In the genomic region with DNA sequence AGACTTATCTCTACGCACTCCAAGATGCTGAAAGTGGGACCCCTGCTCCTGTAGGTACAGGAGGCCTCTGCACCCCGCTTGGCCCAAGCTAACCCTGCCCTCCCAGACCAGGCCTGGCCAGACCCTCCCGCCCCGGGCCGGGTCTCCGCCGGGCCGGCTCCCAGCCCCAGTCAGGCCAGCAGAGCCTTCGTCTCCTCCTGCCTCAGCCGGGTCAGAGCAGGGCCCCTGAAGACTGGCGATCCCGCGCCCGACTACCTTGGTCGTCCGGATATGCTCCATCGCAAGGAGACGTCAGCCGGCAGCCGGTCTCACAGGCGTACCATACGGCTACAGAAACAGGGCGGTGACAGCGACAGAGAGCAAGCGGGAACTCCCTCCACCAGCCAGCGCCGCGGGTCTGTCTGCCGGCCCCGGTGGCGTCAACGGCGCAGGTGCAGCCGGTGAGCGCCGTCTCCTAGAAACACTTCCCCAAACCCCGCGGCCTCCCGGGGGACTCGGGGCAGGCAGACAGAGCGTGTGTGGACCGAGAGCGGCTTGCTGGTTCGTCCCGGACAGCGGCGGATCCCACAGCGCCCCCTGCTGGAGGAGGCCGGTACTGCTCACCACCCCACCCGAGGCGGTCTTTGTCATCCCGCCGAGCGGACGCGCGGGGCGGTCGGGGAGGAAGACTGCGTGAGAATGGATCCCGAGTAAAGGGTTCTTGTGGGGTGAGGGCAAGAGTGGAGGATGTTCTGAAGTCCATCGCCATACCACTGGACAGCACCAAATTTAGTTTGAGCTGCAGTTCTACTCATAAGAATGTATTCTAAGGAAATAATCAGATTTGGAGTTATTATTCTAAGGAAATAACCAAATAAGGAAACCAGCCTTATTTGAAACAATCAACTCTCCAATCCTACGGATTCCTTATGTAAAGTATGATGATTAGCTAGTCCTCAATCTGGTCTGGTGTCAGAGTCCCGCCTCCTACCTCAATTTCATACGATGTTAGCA, we compare ENCODE assay signal across 1 cellular context.
TF ChIP-seq lines count a peak whose summit lies in the region.

A gene (minus strand): TSS at position 520 of the 993 bp plus-strand sequence. CDS start 241 bp downstream, at position 279.

TF ChIP-seq in HepG2, 621 proteins besides CTCF, POLR2A, EP300 and RAD21 (continued from another document and continues in another):
- TF ChIP-seq, protein P1, sequence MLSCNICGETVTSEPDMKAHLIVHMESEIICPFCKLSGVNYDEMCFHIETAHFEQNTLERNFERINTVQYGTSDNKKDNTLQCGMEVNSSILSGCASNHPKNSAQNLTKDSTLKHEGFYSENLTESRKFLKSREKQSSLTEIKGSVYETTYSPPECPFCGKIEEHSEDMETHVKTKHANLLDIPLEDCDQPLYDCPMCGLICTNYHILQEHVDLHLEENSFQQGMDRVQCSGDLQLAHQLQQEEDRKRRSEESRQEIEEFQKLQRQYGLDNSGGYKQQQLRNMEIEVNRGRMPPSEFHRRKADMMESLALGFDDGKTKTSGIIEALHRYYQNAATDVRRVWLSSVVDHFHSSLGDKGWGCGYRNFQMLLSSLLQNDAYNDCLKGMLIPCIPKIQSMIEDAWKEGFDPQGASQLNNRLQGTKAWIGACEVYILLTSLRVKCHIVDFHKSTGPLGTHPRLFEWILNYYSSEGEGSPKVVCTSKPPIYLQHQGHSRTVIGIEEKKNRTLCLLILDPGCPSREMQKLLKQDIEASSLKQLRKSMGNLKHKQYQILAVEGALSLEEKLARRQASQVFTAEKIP (CRISPR knock-in tag; IDR thresholded peaks at IDR 0.05; ENCODE audit: borderline replicate concordance), result no peak
- TF ChIP-seq, protein P2, sequence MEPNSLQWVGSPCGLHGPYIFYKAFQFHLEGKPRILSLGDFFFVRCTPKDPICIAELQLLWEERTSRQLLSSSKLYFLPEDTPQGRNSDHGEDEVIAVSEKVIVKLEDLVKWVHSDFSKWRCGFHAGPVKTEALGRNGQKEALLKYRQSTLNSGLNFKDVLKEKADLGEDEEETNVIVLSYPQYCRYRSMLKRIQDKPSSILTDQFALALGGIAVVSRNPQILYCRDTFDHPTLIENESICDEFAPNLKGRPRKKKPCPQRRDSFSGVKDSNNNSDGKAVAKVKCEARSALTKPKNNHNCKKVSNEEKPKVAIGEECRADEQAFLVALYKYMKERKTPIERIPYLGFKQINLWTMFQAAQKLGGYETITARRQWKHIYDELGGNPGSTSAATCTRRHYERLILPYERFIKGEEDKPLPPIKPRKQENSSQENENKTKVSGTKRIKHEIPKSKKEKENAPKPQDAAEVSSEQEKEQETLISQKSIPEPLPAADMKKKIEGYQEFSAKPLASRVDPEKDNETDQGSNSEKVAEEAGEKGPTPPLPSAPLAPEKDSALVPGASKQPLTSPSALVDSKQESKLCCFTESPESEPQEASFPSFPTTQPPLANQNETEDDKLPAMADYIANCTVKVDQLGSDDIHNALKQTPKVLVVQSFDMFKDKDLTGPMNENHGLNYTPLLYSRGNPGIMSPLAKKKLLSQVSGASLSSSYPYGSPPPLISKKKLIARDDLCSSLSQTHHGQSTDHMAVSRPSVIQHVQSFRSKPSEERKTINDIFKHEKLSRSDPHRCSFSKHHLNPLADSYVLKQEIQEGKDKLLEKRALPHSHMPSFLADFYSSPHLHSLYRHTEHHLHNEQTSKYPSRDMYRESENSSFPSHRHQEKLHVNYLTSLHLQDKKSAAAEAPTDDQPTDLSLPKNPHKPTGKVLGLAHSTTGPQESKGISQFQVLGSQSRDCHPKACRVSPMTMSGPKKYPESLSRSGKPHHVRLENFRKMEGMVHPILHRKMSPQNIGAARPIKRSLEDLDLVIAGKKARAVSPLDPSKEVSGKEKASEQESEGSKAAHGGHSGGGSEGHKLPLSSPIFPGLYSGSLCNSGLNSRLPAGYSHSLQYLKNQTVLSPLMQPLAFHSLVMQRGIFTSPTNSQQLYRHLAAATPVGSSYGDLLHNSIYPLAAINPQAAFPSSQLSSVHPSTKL (CRISPR knock-in tag; IDR thresholded peaks at IDR 0.05), result peak; percentile 60; the same call in 1 of the 2 replicates
- no peak for TF ChIP-seq REXO4 (CRISPR knock-in tag; IDR thresholded peaks at IDR 0.05; ENCODE audit: borderline replicate concordance)
- no peak for TF ChIP-seq MAFG (CRISPR knock-in tag; IDR thresholded peaks at IDR 0.05)
- no peak for TF ChIP-seq ZNF484 (CRISPR knock-in tag; IDR thresholded peaks at IDR 0.05; ENCODE audit: borderline replicate concordance, low read depth)
- TF ChIP-seq ZNF354B (CRISPR knock-in tag; IDR thresholded peaks at IDR 0.05), result no peak
- 0 out of 2 replicates have a peak, but pooled peaks have one; percentile 14 for TF ChIP-seq RXRB (CRISPR knock-in tag; IDR thresholded peaks at IDR 0.05; ENCODE audit: borderline replicate concordance)
- peak; percentile 78 for TF ChIP-seq SKI (IDR thresholded peaks at IDR 0.05; ENCODE audit: partially characterized antibody)
- TF ChIP-seq, protein P3, sequence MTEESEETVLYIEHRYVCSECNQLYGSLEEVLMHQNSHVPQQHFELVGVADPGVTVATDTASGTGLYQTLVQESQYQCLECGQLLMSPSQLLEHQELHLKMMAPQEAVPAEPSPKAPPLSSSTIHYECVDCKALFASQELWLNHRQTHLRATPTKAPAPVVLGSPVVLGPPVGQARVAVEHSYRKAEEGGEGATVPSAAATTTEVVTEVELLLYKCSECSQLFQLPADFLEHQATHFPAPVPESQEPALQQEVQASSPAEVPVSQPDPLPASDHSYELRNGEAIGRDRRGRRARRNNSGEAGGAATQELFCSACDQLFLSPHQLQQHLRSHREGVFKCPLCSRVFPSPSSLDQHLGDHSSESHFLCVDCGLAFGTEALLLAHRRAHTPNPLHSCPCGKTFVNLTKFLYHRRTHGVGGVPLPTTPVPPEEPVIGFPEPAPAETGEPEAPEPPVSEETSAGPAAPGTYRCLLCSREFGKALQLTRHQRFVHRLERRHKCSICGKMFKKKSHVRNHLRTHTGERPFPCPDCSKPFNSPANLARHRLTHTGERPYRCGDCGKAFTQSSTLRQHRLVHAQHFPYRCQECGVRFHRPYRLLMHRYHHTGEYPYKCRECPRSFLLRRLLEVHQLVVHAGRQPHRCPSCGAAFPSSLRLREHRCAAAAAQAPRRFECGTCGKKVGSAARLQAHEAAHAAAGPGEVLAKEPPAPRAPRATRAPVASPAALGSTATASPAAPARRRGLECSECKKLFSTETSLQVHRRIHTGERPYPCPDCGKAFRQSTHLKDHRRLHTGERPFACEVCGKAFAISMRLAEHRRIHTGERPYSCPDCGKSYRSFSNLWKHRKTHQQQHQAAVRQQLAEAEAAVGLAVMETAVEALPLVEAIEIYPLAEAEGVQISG (CRISPR knock-in tag; IDR thresholded peaks at IDR 0.05), result peak; percentile 99
- TF ChIP-seq, protein P4, sequence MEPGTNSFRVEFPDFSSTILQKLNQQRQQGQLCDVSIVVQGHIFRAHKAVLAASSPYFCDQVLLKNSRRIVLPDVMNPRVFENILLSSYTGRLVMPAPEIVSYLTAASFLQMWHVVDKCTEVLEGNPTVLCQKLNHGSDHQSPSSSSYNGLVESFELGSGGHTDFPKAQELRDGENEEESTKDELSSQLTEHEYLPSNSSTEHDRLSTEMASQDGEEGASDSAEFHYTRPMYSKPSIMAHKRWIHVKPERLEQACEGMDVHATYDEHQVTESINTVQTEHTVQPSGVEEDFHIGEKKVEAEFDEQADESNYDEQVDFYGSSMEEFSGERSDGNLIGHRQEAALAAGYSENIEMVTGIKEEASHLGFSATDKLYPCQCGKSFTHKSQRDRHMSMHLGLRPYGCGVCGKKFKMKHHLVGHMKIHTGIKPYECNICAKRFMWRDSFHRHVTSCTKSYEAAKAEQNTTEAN (CRISPR knock-in tag; conservative IDR thresholded peaks at IDR 0.05), result no peak
- no peak for TF ChIP-seq ZNF629 (CRISPR knock-in tag; conservative IDR thresholded peaks at IDR 0.05)
- TF ChIP-seq SSRP1 (CRISPR knock-in tag; IDR thresholded peaks at IDR 0.05), result no peak
- no peak for TF ChIP-seq ZNF296 (CRISPR knock-in tag; conservative IDR thresholded peaks at IDR 0.05)
- TF ChIP-seq ZNF326 (CRISPR knock-in tag; IDR thresholded peaks at IDR 0.05; ENCODE audit: borderline replicate concordance), result no peak
- TF ChIP-seq, protein P5, sequence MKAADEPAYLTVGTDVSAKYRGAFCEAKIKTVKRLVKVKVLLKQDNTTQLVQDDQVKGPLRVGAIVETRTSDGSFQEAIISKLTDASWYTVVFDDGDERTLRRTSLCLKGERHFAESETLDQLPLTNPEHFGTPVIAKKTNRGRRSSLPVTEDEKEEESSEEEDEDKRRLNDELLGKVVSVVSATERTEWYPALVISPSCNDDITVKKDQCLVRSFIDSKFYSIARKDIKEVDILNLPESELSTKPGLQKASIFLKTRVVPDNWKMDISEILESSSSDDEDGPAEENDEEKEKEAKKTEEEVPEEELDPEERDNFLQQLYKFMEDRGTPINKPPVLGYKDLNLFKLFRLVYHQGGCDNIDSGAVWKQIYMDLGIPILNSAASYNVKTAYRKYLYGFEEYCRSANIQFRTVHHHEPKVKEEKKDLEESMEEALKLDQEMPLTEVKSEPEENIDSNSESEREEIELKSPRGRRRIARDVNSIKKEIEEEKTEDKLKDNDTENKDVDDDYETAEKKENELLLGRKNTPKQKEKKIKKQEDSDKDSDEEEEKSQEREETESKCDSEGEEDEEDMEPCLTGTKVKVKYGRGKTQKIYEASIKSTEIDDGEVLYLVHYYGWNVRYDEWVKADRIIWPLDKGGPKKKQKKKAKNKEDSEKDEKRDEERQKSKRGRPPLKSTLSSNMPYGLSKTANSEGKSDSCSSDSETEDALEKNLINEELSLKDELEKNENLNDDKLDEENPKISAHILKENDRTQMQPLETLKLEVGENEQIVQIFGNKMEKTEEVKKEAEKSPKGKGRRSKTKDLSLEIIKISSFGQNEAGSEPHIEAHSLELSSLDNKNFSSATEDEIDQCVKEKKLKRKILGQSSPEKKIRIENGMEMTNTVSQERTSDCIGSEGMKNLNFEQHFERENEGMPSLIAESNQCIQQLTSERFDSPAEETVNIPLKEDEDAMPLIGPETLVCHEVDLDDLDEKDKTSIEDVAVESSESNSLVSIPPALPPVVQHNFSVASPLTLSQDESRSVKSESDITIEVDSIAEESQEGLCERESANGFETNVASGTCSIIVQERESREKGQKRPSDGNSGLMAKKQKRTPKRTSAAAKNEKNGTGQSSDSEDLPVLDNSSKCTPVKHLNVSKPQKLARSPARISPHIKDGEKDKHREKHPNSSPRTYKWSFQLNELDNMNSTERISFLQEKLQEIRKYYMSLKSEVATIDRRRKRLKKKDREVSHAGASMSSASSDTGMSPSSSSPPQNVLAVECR (CRISPR knock-in tag; IDR thresholded peaks at IDR 0.05; ENCODE audit: borderline replicate concordance), result peak; percentile 84; the same call in 1 of the 2 replicates
- peak; percentile 25; the same call in 1 of the 2 replicates for TF ChIP-seq FOXA3 (CRISPR knock-in tag; IDR thresholded peaks at IDR 0.05)
- TF ChIP-seq MED13 (CRISPR knock-in tag; IDR thresholded peaks at IDR 0.05), result no peak
- TF ChIP-seq, protein P6, sequence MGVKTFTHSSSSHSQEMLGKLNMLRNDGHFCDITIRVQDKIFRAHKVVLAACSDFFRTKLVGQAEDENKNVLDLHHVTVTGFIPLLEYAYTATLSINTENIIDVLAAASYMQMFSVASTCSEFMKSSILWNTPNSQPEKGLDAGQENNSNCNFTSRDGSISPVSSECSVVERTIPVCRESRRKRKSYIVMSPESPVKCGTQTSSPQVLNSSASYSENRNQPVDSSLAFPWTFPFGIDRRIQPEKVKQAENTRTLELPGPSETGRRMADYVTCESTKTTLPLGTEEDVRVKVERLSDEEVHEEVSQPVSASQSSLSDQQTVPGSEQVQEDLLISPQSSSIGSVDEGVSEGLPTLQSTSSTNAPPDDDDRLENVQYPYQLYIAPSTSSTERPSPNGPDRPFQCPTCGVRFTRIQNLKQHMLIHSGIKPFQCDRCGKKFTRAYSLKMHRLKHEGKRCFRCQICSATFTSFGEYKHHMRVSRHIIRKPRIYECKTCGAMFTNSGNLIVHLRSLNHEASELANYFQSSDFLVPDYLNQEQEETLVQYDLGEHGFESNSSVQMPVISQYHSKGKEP (CRISPR knock-in tag; IDR thresholded peaks at IDR 0.05), result no peak
- TF ChIP-seq, protein P7, sequence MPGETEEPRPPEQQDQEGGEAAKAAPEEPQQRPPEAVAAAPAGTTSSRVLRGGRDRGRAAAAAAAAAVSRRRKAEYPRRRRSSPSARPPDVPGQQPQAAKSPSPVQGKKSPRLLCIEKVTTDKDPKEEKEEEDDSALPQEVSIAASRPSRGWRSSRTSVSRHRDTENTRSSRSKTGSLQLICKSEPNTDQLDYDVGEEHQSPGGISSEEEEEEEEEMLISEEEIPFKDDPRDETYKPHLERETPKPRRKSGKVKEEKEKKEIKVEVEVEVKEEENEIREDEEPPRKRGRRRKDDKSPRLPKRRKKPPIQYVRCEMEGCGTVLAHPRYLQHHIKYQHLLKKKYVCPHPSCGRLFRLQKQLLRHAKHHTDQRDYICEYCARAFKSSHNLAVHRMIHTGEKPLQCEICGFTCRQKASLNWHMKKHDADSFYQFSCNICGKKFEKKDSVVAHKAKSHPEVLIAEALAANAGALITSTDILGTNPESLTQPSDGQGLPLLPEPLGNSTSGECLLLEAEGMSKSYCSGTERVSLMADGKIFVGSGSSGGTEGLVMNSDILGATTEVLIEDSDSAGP (CRISPR knock-in tag; IDR thresholded peaks at IDR 0.05; ENCODE audit: borderline replicate concordance), result peak; percentile 96
- TF ChIP-seq ZNF3 (CRISPR knock-in tag; IDR thresholded peaks at IDR 0.05), result no peak
- TF ChIP-seq SNAI1 (CRISPR knock-in tag; IDR thresholded peaks at IDR 0.05; ENCODE audit: borderline replicate concordance), result no peak
- TF ChIP-seq, protein P8, sequence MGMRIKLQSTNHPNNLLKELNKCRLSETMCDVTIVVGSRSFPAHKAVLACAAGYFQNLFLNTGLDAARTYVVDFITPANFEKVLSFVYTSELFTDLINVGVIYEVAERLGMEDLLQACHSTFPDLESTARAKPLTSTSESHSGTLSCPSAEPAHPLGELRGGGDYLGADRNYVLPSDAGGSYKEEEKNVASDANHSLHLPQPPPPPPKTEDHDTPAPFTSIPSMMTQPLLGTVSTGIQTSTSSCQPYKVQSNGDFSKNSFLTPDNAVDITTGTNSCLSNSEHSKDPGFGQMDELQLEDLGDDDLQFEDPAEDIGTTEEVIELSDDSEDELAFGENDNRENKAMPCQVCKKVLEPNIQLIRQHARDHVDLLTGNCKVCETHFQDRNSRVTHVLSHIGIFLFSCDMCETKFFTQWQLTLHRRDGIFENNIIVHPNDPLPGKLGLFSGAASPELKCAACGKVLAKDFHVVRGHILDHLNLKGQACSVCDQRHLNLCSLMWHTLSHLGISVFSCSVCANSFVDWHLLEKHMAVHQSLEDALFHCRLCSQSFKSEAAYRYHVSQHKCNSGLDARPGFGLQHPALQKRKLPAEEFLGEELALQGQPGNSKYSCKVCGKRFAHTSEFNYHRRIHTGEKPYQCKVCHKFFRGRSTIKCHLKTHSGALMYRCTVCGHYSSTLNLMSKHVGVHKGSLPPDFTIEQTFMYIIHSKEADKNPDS (CRISPR knock-in tag; IDR thresholded peaks at IDR 0.05), result no peak
- TF ChIP-seq ZNF564 (CRISPR knock-in tag; IDR thresholded peaks at IDR 0.05), result peak; percentile 48; the same call in 1 of the 2 replicates
- peak; percentile 61 for TF ChIP-seq IRF2 (CRISPR knock-in tag; IDR thresholded peaks at IDR 0.05)
- TF ChIP-seq, protein P9, sequence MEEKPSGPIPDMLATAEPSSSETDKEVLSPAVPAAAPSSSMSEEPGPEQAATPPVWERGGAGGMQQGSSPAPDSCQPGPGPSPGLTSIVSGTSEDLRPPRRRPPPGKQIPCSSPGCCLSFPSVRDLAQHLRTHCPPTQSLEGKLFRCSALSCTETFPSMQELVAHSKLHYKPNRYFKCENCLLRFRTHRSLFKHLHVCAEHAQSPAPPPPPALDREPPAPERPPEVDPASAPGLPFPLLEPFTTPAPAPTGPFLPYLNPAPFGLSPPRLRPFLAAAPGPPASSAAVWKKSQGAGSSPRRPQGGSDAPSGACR (CRISPR knock-in tag; IDR thresholded peaks at IDR 0.05), result peak; percentile 30; the same call in 1 of the 2 replicates
- no peak for TF ChIP-seq FOXP1 (IDR thresholded peaks at IDR 0.05)
- TF ChIP-seq FOXP1 (CRISPR knock-in tag; IDR thresholded peaks at IDR 0.05), result no peak
- no peak for TF ChIP-seq RAD51 (IDR thresholded peaks at IDR 0.05; ENCODE audit: borderline replicate concordance)
